ENCODE assay signal across 1 cellular context in the genomic region with DNA sequence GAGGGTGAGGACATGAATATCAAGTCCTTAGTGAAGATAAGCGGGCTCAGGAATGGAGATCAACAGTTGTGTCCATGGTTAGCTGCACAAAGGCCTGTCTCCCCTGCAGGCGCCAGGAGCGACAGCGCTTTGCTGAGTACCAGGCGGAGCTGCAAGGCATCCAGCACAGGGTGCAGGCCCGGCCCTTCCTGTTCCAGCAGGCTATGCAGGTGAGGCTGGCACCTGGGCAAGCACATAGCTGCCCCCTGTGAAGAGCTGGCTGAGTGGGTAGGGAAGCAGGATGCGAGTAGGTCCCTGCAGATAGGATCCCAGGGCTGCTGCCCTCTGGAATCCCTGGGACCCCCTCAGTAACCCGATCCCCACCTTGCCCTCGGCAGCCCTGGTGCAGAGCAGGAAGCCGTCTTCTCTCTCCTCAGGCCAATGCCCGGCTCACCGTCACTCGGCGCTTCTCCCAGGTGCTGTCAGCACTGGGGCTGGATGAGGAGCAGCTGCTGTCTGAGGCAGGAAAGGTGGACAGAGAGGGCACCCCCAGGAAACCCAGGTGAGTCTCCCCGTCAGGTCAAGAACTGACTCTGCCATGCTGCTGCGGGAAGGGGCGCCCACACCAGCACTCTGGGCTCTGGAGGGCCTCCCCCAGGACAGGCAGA.
TF ChIP-seq lines count a peak whose summit lies in the region.

No MANE protein-coding gene starts in this region.

TF ChIP-seq in GM23338, 12 proteins besides CTCF, POLR2A, EP300 and RAD21:
- TF ChIP-seq, protein P1, sequence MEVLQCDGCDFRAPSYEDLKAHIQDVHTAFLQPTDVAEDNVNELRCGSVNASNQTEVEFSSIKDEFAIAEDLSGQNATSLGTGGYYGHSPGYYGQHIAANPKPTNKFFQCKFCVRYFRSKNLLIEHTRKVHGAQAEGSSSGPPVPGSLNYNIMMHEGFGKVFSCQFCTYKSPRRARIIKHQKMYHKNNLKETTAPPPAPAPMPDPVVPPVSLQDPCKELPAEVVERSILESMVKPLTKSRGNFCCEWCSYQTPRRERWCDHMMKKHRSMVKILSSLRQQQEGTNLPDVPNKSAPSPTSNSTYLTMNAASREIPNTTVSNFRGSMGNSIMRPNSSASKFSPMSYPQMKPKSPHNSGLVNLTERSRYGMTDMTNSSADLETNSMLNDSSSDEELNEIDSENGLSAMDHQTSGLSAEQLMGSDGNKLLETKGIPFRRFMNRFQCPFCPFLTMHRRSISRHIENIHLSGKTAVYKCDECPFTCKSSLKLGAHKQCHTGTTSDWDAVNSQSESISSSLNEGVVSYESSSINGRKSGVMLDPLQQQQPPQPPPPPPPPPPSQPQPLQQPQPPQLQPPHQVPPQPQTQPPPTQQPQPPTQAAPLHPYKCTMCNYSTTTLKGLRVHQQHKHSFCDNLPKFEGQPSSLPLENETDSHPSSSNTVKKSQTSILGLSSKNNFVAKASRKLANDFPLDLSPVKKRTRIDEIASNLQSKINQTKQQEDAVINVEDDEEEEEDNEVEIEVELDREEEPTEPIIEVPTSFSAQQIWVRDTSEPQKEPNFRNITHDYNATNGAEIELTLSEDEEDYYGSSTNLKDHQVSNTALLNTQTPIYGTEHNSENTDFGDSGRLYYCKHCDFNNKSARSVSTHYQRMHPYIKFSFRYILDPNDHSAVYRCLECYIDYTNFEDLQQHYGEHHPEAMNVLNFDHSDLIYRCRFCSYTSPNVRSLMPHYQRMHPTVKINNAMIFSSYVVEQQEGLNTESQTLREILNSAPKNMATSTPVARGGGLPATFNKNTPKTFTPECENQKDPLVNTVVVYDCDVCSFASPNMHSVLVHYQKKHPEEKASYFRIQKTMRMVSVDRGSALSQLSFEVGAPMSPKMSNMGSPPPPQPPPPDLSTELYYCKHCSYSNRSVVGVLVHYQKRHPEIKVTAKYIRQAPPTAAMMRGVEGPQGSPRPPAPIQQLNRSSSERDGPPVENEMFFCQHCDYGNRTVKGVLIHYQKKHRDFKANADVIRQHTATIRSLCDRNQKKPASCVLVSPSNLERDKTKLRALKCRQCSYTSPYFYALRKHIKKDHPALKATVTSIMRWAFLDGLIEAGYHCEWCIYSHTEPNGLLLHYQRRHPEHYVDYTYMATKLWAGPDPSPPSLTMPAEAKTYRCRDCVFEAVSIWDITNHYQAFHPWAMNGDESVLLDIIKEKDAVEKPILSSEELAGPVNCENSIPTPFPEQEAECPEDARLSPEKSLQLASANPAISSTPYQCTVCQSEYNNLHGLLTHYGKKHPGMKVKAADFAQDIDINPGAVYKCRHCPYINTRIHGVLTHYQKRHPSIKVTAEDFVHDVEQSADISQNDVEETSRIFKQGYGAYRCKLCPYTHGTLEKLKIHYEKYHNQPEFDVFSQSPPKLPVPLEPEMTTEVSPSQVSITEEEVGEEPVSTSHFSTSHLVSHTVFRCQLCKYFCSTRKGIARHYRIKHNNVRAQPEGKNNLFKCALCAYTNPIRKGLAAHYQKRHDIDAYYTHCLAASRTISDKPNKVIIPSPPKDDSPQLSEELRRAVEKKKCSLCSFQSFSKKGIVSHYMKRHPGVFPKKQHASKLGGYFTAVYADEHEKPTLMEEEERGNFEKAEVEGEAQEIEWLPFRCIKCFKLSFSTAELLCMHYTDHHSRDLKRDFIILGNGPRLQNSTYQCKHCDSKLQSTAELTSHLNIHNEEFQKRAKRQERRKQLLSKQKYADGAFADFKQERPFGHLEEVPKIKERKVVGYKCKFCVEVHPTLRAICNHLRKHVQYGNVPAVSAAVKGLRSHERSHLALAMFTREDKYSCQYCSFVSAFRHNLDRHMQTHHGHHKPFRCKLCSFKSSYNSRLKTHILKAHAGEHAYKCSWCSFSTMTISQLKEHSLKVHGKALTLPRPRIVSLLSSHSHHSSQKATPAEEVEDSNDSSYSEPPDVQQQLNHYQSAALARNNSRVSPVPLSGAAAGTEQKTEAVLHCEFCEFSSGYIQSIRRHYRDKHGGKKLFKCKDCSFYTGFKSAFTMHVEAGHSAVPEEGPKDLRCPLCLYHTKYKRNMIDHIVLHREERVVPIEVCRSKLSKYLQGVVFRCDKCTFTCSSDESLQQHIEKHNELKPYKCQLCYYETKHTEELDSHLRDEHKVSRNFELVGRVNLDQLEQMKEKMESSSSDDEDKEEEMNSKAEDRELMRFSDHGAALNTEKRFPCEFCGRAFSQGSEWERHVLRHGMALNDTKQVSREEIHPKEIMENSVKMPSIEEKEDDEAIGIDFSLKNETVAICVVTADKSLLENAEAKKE (CRISPR knock-in tag; IDR thresholded peaks at IDR 0.05), result no peak
- TF ChIP-seq, protein P2, sequence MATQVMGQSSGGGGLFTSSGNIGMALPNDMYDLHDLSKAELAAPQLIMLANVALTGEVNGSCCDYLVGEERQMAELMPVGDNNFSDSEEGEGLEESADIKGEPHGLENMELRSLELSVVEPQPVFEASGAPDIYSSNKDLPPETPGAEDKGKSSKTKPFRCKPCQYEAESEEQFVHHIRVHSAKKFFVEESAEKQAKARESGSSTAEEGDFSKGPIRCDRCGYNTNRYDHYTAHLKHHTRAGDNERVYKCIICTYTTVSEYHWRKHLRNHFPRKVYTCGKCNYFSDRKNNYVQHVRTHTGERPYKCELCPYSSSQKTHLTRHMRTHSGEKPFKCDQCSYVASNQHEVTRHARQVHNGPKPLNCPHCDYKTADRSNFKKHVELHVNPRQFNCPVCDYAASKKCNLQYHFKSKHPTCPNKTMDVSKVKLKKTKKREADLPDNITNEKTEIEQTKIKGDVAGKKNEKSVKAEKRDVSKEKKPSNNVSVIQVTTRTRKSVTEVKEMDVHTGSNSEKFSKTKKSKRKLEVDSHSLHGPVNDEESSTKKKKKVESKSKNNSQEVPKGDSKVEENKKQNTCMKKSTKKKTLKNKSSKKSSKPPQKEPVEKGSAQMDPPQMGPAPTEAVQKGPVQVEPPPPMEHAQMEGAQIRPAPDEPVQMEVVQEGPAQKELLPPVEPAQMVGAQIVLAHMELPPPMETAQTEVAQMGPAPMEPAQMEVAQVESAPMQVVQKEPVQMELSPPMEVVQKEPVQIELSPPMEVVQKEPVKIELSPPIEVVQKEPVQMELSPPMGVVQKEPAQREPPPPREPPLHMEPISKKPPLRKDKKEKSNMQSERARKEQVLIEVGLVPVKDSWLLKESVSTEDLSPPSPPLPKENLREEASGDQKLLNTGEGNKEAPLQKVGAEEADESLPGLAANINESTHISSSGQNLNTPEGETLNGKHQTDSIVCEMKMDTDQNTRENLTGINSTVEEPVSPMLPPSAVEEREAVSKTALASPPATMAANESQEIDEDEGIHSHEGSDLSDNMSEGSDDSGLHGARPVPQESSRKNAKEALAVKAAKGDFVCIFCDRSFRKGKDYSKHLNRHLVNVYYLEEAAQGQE (IDR thresholded peaks at IDR 0.05; ENCODE audit: unreplicated experiment), result no peak
TF ChIP-seq in GM23338: peak in this region for 0.
